ENCODE assay signal across 1 cellular context in the genomic region with DNA sequence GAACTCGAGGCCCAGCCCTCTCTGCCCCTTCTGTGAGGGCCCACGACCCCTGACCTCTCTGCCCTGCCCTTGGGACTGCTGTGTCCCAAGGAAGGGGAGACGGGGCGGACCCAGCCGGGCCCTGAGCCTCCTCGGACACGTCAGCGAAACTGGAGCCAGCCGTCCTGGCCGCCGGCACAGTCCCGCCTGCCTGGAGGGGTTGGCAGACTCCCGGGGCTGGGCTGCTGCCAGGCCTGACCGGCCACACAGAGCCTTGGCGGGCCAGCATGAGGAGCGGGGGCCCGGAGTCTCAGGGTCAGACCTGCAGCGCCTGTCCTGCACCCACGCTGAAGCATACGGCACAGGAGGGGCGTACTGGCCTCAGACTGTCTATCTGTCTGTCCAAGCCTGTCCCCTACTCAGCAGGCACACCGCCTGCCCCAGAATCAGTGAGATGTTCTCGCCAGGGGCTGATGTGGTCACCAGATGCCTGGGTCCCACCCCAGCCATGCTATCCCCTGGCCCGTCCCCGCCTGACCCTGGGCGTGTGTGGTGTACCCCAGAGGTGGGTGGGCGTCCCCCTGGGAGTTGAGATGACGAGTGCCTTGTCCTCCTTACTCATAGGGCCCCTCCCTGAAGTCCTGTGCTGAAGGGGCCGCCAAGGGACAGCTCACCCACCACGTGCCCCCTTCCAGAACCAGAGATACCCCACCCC.
TF ChIP-seq lines count a peak whose summit lies in the region.

No MANE protein-coding gene starts in this region.

TF ChIP-seq in IMR-90, 13 proteins besides CTCF, POLR2A, EP300 and RAD21:
- TF ChIP-seq MAZ (IDR thresholded peaks at IDR 0.05; ENCODE audit: borderline replicate concordance, low read depth, low read length), result peak; percentile 52
- peak; percentile 18; the same call in 1 of the 2 replicates for TF ChIP-seq FOS (IDR thresholded peaks at IDR 0.05; ENCODE audit: low read depth, low read length)
- no peak for TF ChIP-seq CHD1 (IDR thresholded peaks at IDR 0.05; ENCODE audit: low read depth, low read length)
- no peak for TF ChIP-seq CEBPB (IDR thresholded peaks at IDR 0.05; ENCODE audit: low read depth, low read length)
- peak; percentile 32; the same call in 1 of the 2 replicates for TF ChIP-seq BHLHE40 (IDR thresholded peaks at IDR 0.05; ENCODE audit: low read depth, low read length)
- TF ChIP-seq, protein P1, sequence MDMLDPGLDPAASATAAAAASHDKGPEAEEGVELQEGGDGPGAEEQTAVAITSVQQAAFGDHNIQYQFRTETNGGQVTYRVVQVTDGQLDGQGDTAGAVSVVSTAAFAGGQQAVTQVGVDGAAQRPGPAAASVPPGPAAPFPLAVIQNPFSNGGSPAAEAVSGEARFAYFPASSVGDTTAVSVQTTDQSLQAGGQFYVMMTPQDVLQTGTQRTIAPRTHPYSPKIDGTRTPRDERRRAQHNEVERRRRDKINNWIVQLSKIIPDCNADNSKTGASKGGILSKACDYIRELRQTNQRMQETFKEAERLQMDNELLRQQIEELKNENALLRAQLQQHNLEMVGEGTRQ (IDR thresholded peaks at IDR 0.05; ENCODE audit: low read depth, low read length), result peak; percentile 81
- TF ChIP-seq SMC3 (IDR thresholded peaks at IDR 0.05; ENCODE audit: low read depth, low read length), result no peak
- TF ChIP-seq MXI1 (IDR thresholded peaks at IDR 0.05; ENCODE audit: borderline replicate concordance, low read depth, low read length), result no peak
